Comparison of ENCODE assay signal across 17 cellular contexts in genomic region chr5:167949435-167949834, GRCh38.
"Had no signal": no experiment of that assay in that cellular context is flagged by ENCODE, and none has a peak within 500 bp of the region (broad histone marks: within the 10 kb centered on the region; RNA-seq: fewer than 3 reads in every experiment).

No MANE protein-coding gene starts in this region.

- H3K9me3 ChIP-seq: body of pancreas, tibial artery, vagina had no signal

- H3K36me3 ChIP-seq: tibial artery, vagina had no signal

- DNase-seq: activated CD4-positive, alpha-beta memory T cell treated with anti-CD3 and anti-CD28 coated beads, Interleukin-2, amount 10 ng/mL, durations not matched to agents 7 days and 5 days; activated CD4-positive, alpha-beta T cell treated with anti-CD3 and anti-CD28 coated beads for 48 hours; activated CD4-positive, CD25-positive, alpha-beta regulatory T cell; activated naive CD4-positive, alpha-beta T cell; activated naive CD8-positive, alpha-beta T cell treated with anti-CD3 and anti-CD28 coated beads, Interleukin-2, amount 10 ng/mL, durations not matched to agents 7 days and 5 days; activated T-cell treated with anti-CD3 and anti-CD28 coated beads, Interleukin-2, amount 50 U/mL, for 1 hour; amygdala; central memory CD4-positive, alpha-beta T cell; endodermal cell; glutamatergic neuron; stimulated activated naive CD8-positive, alpha-beta T cell treated with anti-CD3 and anti-CD28 coated beads, Interleukin-15, Interleukin-2, amounts not matched to agents 100 U/mL and 50 U/mL, for 24 hours; substantia nigra; tibial artery had no signal

- H3K27me3 ChIP-seq: body of pancreas, foreskin keratinocyte, tibial artery, vagina had no signal

- H3K4me3 ChIP-seq: body of pancreas, tibial artery, vagina had no signal

- H3K4me1 ChIP-seq: body of pancreas had no signal

- H3K27ac ChIP-seq: body of pancreas, foreskin keratinocyte, tibial artery, vagina had no signal

- ATAC-seq: activated T-helper 17 cell treated with anti-CD3 and anti-CD28 coated beads, Interleukin-2, amount 50 U/mL, for 72 hours; body of pancreas; stimulated activated naive CD8-positive, alpha-beta T cell treated with anti-CD3 and anti-CD28 coated beads, Interleukin-15, Interleukin-2, amounts not matched to agents 100 U/mL and 50 U/mL, for 24 hours had no signal
